ENCODE assay signal across 8 cellular contexts in the genomic region with DNA sequence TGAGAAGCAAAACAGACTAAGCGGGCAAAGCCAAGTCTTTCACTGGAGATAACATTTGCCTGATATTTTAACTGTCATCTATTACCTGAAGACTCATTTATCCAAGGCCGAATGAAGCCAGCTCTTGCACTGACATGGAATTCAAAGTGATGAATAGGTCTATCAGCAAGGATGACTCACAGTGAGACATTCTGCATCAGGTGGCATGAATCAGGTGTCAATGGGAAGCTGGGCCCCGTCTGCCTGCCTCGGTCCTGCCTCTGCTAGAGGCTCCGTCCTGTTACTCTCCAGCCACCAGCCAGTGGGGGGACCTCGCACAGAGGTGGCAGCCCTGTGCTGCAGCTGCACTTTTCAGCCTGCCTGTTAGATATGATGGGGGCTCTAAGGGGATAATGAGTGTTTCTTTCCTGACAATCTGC. TPM values are rescaled to one million over a fixed set of nuclear protein-coding genes. Genes with fewer than 3 reads are reported as not detected.
DNase-seq lines count a peak whose midpoint lies in the region; ATAC-seq, FAIRE-seq and TF ChIP-seq lines count a peak whose summit lies in the region.
"Had no signal": no experiment of that assay in that cellular context is flagged by ENCODE, and none has a peak within 500 bp of the region (broad histone marks: within the 10 kb centered on the region; RNA-seq: fewer than 3 reads in every experiment).

No MANE protein-coding gene starts in this region.

- H3K4me2 ChIP-seq in astrocyte (ENCODE audit: low read length) = peak overlapping the region; percentile 36
- H3K4me2 ChIP-seq in keratinocyte (ENCODE audit: control insufficient read depth, extremely low read depth, insufficient read depth, low read depth, low read length) = peak overlapping the region; percentile 50

- H3K79me2 ChIP-seq in astrocyte (ENCODE audit: insufficient read depth, low read length) (peaks cover 100% of the 10 kb centered on the region), keratinocyte (ENCODE audit: control insufficient read depth, insufficient read depth, low read length) (peaks cover 66% of the 10 kb centered on the region)

- no peak for TF ChIP-seq RAD21 in Ishikawa (IDR thresholded peaks at IDR 0.05; ENCODE audit: low read depth)

- H3K9me1 ChIP-seq in keratinocyte (ENCODE audit: control insufficient read depth, extremely low read depth, insufficient read depth, low read length) = no peaks in the 10 kb centered on the region

- FAIRE-seq in astrocyte (lab: Jason Lieb, UNC) (no peak), keratinocyte (lab: Jason Lieb, UNC) (peak; percentile 97)
- FAIRE-seq: TTC549 had no signal

- no peak overlapping the region for H2AFZ ChIP-seq in astrocyte (ENCODE audit: low read depth, low read length)
- no peak overlapping the region for H2AFZ ChIP-seq in keratinocyte (ENCODE audit: control insufficient read depth, low read length)

- dilution Hi-C loops in keratinocyte (cut with MboI; ENCODE audit: extremely low pct_ligation_motif_present, low sequenced_read_pairs) = no loop called here

- TF ChIP-seq EP300 in Ishikawa (IDR thresholded peaks at IDR 0.05; ENCODE audit: borderline replicate concordance) = peak; percentile 28; the same call in 1 of the 2 replicates

- TF ChIP-seq CTCF in astrocyte (IDR thresholded peaks at IDR 0.05; ENCODE audit: insufficient read depth, low read depth, low read length) (no peak), keratinocyte (optimal IDR thresholded peaks at IDR 0.05 in 1 of 3, IDR thresholded peaks at IDR 0.05 in 1 of 3, conservative IDR thresholded peaks at IDR 0.05 in 1 of 3; ENCODE audit: extremely low read depth in 1 of 3, insufficient read depth in 2 of 3, low read length in 3 of 3) (peak in 1 of 3 experiments; percentile 29), CD14-positive monocyte (IDR thresholded peaks at IDR 0.05) (no peak)

- no peak overlapping the region for H3K4me3 ChIP-seq in astrocyte (ENCODE audit: insufficient read depth, low read depth, low read length)
- H3K4me3 ChIP-seq in keratinocyte (ENCODE audit: control insufficient read depth in 2 of 3, extremely low read depth in 1 of 3, insufficient read depth in 2 of 3, low read depth in 1 of 3, low read length in 3 of 3) = no peak overlapping the region
- no peak overlapping the region for H3K4me3 ChIP-seq in subcutaneous abdominal adipose tissue (ENCODE audit: low read depth in 1 of 5, low read length in 5 of 5)

- DNase-seq in astrocyte (ENCODE audit: low read depth) (peak; percentile 76), keratinocyte (ENCODE audit: low read depth, low spot score) (peak; percentile 78), DMS 273 (lab: John Stamatoyannopoulos, UW; ENCODE audit: unreplicated experiment) (no peak), CD14-positive monocyte (ENCODE audit: low spot score) (no peak)

- H3K9me3 ChIP-seq in astrocyte (ENCODE audit: insufficient read depth, low read depth, low read length) (no peaks in the 10 kb centered on the region), keratinocyte (ENCODE audit: control insufficient read depth, low read depth, low read length) (no peaks in the 10 kb centered on the region), subcutaneous abdominal adipose tissue (ENCODE audit: control insufficient read depth in 5 of 5, low read length in 5 of 5) (no peaks in the 10 kb centered on the region)

- peaks cover 41% of the 10 kb centered on the region for H3K4me1 ChIP-seq in astrocyte (ENCODE audit: insufficient read depth, low read length)
- H3K4me1 ChIP-seq in keratinocyte (ENCODE audit: control insufficient read depth, extremely low read depth, insufficient read depth, low read length) = peaks cover 31% of the 10 kb centered on the region
- H3K4me1 ChIP-seq in subcutaneous abdominal adipose tissue (ENCODE audit: control insufficient read depth in 5 of 5, insufficient read depth in 5 of 5, low read length in 5 of 5) = peaks cover 5 to 64% (median 43%) of the 10 kb centered on the region in 5 donors

- H3K9me3 Mint-ChIP-seq in astrocyte (ENCODE audit: unreplicated experiment) (no peaks in the 10 kb centered on the region), CD14-positive monocyte (no peaks in the 10 kb centered on the region)

- no peak for ATAC-seq in GM19351 (IDR thresholded peaks at IDR 0.05; ENCODE audit: unreplicated experiment)

- H3K36me3 ChIP-seq in astrocyte (ENCODE audit: insufficient read depth, low read length) = no peaks in the 10 kb centered on the region
- H3K36me3 ChIP-seq in keratinocyte (ENCODE audit: control insufficient read depth in 2 of 2, extremely low read depth in 1 of 2, insufficient read depth in 2 of 2, low read length in 2 of 2) = peaks cover 0 to 7% of the 10 kb centered on the region in 2 experiments
- H3K36me3 ChIP-seq in subcutaneous abdominal adipose tissue (ENCODE audit: control insufficient read depth in 5 of 5, insufficient read depth in 5 of 5, low read length in 5 of 5) = no peaks in the 10 kb centered on the region

- H3K27ac ChIP-seq in astrocyte (ENCODE audit: low read depth, low read length) = peak overlapping the region; percentile 36
- H3K27ac ChIP-seq in keratinocyte (ENCODE audit: control insufficient read depth, insufficient read depth, low read length) = peak overlapping the region; percentile 54
- H3K27ac ChIP-seq in subcutaneous abdominal adipose tissue (ENCODE audit: low read depth, low read length) = peak overlapping the region; percentile 69

- H3K27me3 Mint-ChIP-seq in astrocyte (ENCODE audit: low read depth, unreplicated experiment) (no peaks in the 10 kb centered on the region), CD14-positive monocyte (ENCODE audit: low read depth in 3 of 3) (no peaks in the 10 kb centered on the region)

- H3K27ac Mint-ChIP-seq in astrocyte (ENCODE audit: unreplicated experiment) = peak overlapping the region; percentile 81
- peak overlapping the region in 3 of 7 donors; percentile 11 to 89 (median 37) for H3K27ac Mint-ChIP-seq in CD14-positive monocyte

- intact Hi-C loops in CD14-positive monocyte (cut with micrococcal nuclease) = no loop called here

- H3K27me3 ChIP-seq in astrocyte (ENCODE audit: insufficient read depth, low read length) (no peaks in the 10 kb centered on the region), keratinocyte (ENCODE audit: control insufficient read depth, extremely low read depth, insufficient read depth, low read length) (no peaks in the 10 kb centered on the region), subcutaneous abdominal adipose tissue (ENCODE audit: control insufficient read depth in 5 of 5, insufficient read depth in 4 of 5, low read length in 5 of 5) (no peaks in the 10 kb centered on the region)

- H3K9ac ChIP-seq in astrocyte (ENCODE audit: low read length) = no peak overlapping the region
- peak overlapping the region; percentile 11 for H3K9ac ChIP-seq in keratinocyte (ENCODE audit: control insufficient read depth, extremely low read depth, insufficient read depth, low read length)
- H3K9ac ChIP-seq in subcutaneous abdominal adipose tissue (ENCODE audit: low read length in 5 of 5) = no peak overlapping the region

- peaks cover 81% of the 10 kb centered on the region for H3K4me1 Mint-ChIP-seq in astrocyte (ENCODE audit: low read depth, unreplicated experiment)
- peaks cover 27% of the 10 kb centered on the region for H3K4me1 Mint-ChIP-seq in CD14-positive monocyte

- H4K20me1 ChIP-seq in astrocyte (ENCODE audit: insufficient read depth, low read length) (peaks cover 46% of the 10 kb centered on the region), keratinocyte (ENCODE audit: control insufficient read depth, extremely low read depth, insufficient read depth, low read length) (no peaks in the 10 kb centered on the region)

- no peak overlapping the region for H3K4me3 Mint-ChIP-seq in astrocyte (ENCODE audit: unreplicated experiment)
- H3K4me3 Mint-ChIP-seq in CD14-positive monocyte = no peak overlapping the region

- peaks cover 6% of the 10 kb centered on the region for H3K36me3 Mint-ChIP-seq in astrocyte (ENCODE audit: low read depth, unreplicated experiment)
- H3K36me3 Mint-ChIP-seq in CD14-positive monocyte = no peaks in the 10 kb centered on the region

TF ChIP-seq in Ishikawa, 13 proteins besides CTCF, POLR2A, EP300 and RAD21 (continues in another document):
- TF ChIP-seq MAX (IDR thresholded peaks at IDR 0.05) (no peak), TEAD4 (IDR thresholded peaks at IDR 0.05) (0 out of 2 replicates have a peak, but pooled peaks have one; percentile 22), CREB1 (IDR thresholded peaks at IDR 0.05; ENCODE audit: low read depth) (no peak), ZBTB7A (IDR thresholded peaks at IDR 0.05; ENCODE audit: low read depth) (no peak)
- TF ChIP-seq, protein P1, sequence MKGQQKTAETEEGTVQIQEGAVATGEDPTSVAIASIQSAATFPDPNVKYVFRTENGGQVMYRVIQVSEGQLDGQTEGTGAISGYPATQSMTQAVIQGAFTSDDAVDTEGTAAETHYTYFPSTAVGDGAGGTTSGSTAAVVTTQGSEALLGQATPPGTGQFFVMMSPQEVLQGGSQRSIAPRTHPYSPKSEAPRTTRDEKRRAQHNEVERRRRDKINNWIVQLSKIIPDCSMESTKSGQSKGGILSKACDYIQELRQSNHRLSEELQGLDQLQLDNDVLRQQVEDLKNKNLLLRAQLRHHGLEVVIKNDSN (IDR thresholded peaks at IDR 0.05) = peak; percentile 43

RNA-seq across cellular contexts. Expression of gene STARD13, which starts 23.5 kb away (rescaled TPM):
- total RNA-seq in astrocyte = 28.7 and 30.1 TPM in 2 replicates
- polyA plus RNA-seq in keratinocyte (7.9 to 11.9 TPM (median 8.1 TPM) in 3 replicates), CD14-positive monocyte (under 1 TPM; 0.37 to 0.60 TPM)
- 6.5 TPM for polyA plus RNA-seq in keratinocyte (2011; ENCODE audit: low read depth)
- 4.4 and 6.3 TPM in 2 replicates for polyA plus RNA-seq in keratinocyte (2011; cell fraction: cytosol; rRNA removed)
- polyA plus RNA-seq in keratinocyte (2011; cell fraction: nucleus; rRNA removed) = 20.6 and 22.2 TPM in 2 replicates
- 4.0 and 8.4 TPM in 2 replicates for polyA plus RNA-seq in keratinocyte (2012; ENCODE audit: low replicate concordance)
- polyA minus RNA-seq in keratinocyte = 18.5 to 45.9 TPM (median 34.2 TPM) in 3 replicates
- 5.2 TPM for polyA minus RNA-seq in keratinocyte (2011; cell fraction: cytosol; rRNA and poly(A)+ RNA removed)
- 69.0 and 118 TPM in 2 replicates for polyA minus RNA-seq in keratinocyte (2011; cell fraction: nucleus; rRNA and poly(A)+ RNA removed)

Comparison
In these comparisons a context has a peak if more than half of its experiments do, and no peak if none do; other contexts are left out.
1. DNase-seq: peak in astrocyte (single experiment) and keratinocyte (single experiment); none in DMS 273 (single experiment) and CD14-positive monocyte (single experiment).
2. Peak in every context shown above with its lines, with median percentiles within 50 percentile points of each other: H3K27ac ChIP-seq.